ENCODE assay signal across 22 cellular contexts in the genomic region with DNA sequence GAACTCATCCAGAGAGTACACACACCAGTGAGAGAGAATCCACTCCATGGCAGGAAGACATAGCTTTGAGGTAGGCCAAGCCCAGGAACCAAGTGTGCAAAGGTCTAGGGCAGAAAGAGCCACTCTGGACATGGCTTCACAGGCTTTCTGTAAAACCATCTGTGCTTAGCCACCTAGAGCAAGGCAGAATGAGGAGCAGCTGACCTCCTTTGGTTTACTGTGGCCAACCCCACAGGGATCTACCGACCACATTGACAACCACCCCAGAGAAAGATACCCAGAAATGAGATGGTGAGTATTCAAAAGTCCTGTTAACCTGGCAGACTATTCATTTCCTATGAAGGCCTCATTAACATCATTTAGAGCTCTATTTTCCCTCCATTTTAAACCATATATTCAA. TPM values are rescaled to one million over a fixed set of nuclear protein-coding genes. Genes with fewer than 3 reads are reported as not detected.
"Had no signal": no experiment of that assay in that cellular context is flagged by ENCODE, and none has a peak within 500 bp of the region (broad histone marks: within the 10 kb centered on the region; RNA-seq: fewer than 3 reads in every experiment).

No MANE protein-coding gene starts in this region.

- H3K4me3 ChIP-seq: left ventricle myocardium inferior, neural progenitor cell, thoracic aorta, vagina had no signal

- H3K36me3 Mint-ChIP-seq: activated CD4-positive, alpha-beta memory T cell treated with anti-CD3 and anti-CD28 coated beads for 36 hours; neural progenitor cell; stimulated activated effector memory CD8-positive, alpha-beta T cell treated with anti-CD3 and anti-CD28 coated beads, Interleukin-12 subunit alpha, Interleukin-12 subunit beta, amount 100 ng/mL, for 72 hours; type B pancreatic cell; WTC11 had no signal

- ATAC-seq: activated CD4-positive, alpha-beta T cell treated with anti-CD3 and anti-CD28 coated beads for 36 hours; activated T-cell treated with anti-CD3 and anti-CD28 coated beads, Interleukin-2, amount 50 U/mL, for 72 hours; naive thymus-derived CD8-positive, alpha-beta T cell; sciatic nerve; stimulated activated effector memory CD8-positive, alpha-beta T cell treated with anti-CD3 and anti-CD28 coated beads, Interleukin-12 subunit alpha, Interleukin-12 subunit beta, amount 100 ng/mL, for 72 hours had no signal

- H3K4me3 Mint-ChIP-seq: activated CD4-positive, alpha-beta memory T cell treated with anti-CD3 and anti-CD28 coated beads for 36 hours; activated CD4-positive, alpha-beta T cell treated with anti-CD3 and anti-CD28 coated beads for 36 hours; activated naive CD4-positive, alpha-beta T cell treated with anti-CD3 and anti-CD28 coated beads for 36 hours; activated T-cell treated with anti-CD3 and anti-CD28 coated beads, Interleukin-2, amount 50 U/mL, for 72 hours; brain; naive thymus-derived CD8-positive, alpha-beta T cell; neural progenitor cell; stimulated activated effector memory CD8-positive, alpha-beta T cell treated with anti-CD3 and anti-CD28 coated beads, Interleukin-12 subunit alpha, Interleukin-12 subunit beta, amount 100 ng/mL, for 72 hours; type B pancreatic cell; WTC11 had no signal

- H3K4me1 ChIP-seq: neural progenitor cell had no signal

- FAIRE-seq: endometrium, small intestine had no signal

- H3K27me3 Mint-ChIP-seq: activated CD4-positive, alpha-beta memory T cell treated with anti-CD3 and anti-CD28 coated beads for 36 hours; activated CD4-positive, alpha-beta T cell treated with anti-CD3 and anti-CD28 coated beads for 36 hours; brain; naive thymus-derived CD8-positive, alpha-beta T cell; type B pancreatic cell had no signal

- H3K9ac ChIP-seq: neural progenitor cell had no signal

- H3K27ac Mint-ChIP-seq: activated CD4-positive, alpha-beta memory T cell treated with anti-CD3 and anti-CD28 coated beads for 36 hours; activated CD4-positive, alpha-beta T cell treated with anti-CD3 and anti-CD28 coated beads for 36 hours; activated naive CD4-positive, alpha-beta T cell treated with anti-CD3 and anti-CD28 coated beads for 36 hours; activated T-cell treated with anti-CD3 and anti-CD28 coated beads, Interleukin-2, amount 50 U/mL, for 72 hours; naive thymus-derived CD8-positive, alpha-beta T cell; neural progenitor cell; stimulated activated effector memory CD8-positive, alpha-beta T cell treated with anti-CD3 and anti-CD28 coated beads, Interleukin-12 subunit alpha, Interleukin-12 subunit beta, amount 100 ng/mL, for 72 hours; type B pancreatic cell; WTC11 had no signal

- H3K9me3 ChIP-seq: left ventricle myocardium inferior, thoracic aorta, vagina had no signal

- DNase-seq: activated CD4-positive, alpha-beta memory T cell treated with anti-CD3 and anti-CD28 coated beads for 36 hours; activated CD4-positive, alpha-beta T cell treated with anti-CD3 and anti-CD28 coated beads for 36 hours; activated effector memory CD4-positive, alpha-beta T cell treated with Interleukin-2 at 50 U/mL for 16 hours; activated naive CD4-positive, alpha-beta T cell treated with anti-CD3 and anti-CD28 coated beads for 36 hours; activated T-cell treated with anti-CD3 and anti-CD28 coated beads, Interleukin-2, amount 50 U/mL, for 72 hours; anterior cingulate cortex; left ventricle myocardium inferior; naive thymus-derived CD8-positive, alpha-beta T cell; small intestine; stimulated activated CD4-positive, alpha-beta T cell treated with anti-CD3 and anti-CD28 coated beads, Interleukin-2, amount 100 ng/mL, for 24 hours; T-helper 9 cell had no signal

- H2AFZ ChIP-seq: neural progenitor cell had no signal

- H3K4me2 ChIP-seq: neural progenitor cell had no signal

- H3K27me3 ChIP-seq: neural progenitor cell, vagina had no signal

- H3K36me3 ChIP-seq: left ventricle myocardium inferior, neural progenitor cell, thoracic aorta, vagina had no signal

- H3K27ac ChIP-seq: neural progenitor cell, vagina had no signal

- H3K9me3 Mint-ChIP-seq: activated CD4-positive, alpha-beta memory T cell treated with anti-CD3 and anti-CD28 coated beads for 36 hours; activated naive CD4-positive, alpha-beta T cell treated with anti-CD3 and anti-CD28 coated beads for 36 hours; activated T-cell treated with anti-CD3 and anti-CD28 coated beads, Interleukin-2, amount 50 U/mL, for 72 hours; brain; naive thymus-derived CD8-positive, alpha-beta T cell; neural progenitor cell; stimulated activated effector memory CD8-positive, alpha-beta T cell treated with anti-CD3 and anti-CD28 coated beads, Interleukin-12 subunit alpha, Interleukin-12 subunit beta, amount 100 ng/mL, for 72 hours; type B pancreatic cell had no signal

RNA-seq across cellular contexts. Expression of gene EMILIN3, which starts 59.6 kb away (rescaled TPM):
- total RNA-seq: activated CD4-positive, alpha-beta memory T cell treated with anti-CD3 and anti-CD28 coated beads for 36 hours; activated naive CD4-positive, alpha-beta T cell treated with anti-CD3 and anti-CD28 coated beads for 36 hours; activated T-cell treated with anti-CD3 and anti-CD28 coated beads, Interleukin-2, amount 50 U/mL, for 72 hours; fibroblast of villous mesenchyme; naive thymus-derived CD8-positive, alpha-beta T cell; renal cortical epithelial cell had no signal
